In the genomic region with DNA sequence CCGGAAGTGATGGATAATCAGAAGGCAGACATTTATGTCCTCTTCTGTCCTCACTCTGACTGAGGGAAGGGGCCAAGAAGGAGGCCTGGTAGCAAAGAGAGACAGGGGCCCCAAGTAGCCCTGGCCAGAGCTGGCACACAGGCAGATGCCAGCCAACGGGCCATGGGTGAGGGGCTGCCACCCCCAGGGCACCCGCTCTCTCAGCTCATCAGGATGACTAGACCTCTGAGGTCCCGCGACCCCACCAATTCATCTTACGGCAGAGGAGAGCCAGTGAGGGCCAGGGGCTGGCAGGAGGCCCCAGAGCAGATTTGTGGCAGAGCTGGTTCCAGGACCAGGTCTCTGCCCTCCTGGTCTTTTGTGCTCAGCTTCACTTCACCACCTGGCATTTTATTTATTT, we compare ENCODE assay signal across 21 cellular contexts. TPM values are rescaled to one million over a fixed set of nuclear protein-coding genes. Genes with fewer than 3 reads are reported as not detected.
DNase-seq lines count a peak whose midpoint lies in the region; ATAC-seq, FAIRE-seq and TF ChIP-seq lines count a peak whose summit lies in the region.
"Had no signal": no experiment of that assay in that cellular context is flagged by ENCODE, and none has a peak within 500 bp of the region (broad histone marks: within the 10 kb centered on the region; RNA-seq: fewer than 3 reads in every experiment).

No MANE protein-coding gene starts in this region.

- H2AFZ ChIP-seq in GM12878 (ENCODE audit: control insufficient read depth, low read depth, low read length) (no peak overlapping the region), osteoblast (ENCODE audit: low read length) (no peak overlapping the region)

- SMC1A ChIA-PET in GM12878 (lab: Charles Lee; ENCODE audit: uncharacterized antibody, unreplicated experiment): interaction anchor here (1.7 to 4.0 kb wide), 3 partner anchors 133 to 228 kb away, joined by 4 to 36 read pairs (median 7); no protein-coding TSS in a partner anchor

- POLR2A ChIA-PET in GM12878 (lab: Charles Lee): no interaction called here

- H3K9me3 Mint-ChIP-seq in HFFc6: no peaks in the 10 kb centered on the region
- H3K9me3 Mint-ChIP-seq: CD4-positive, CD25-positive, alpha-beta regulatory T cell; CD8-positive, alpha-beta memory T cell; IgD-negative memory B cell had no signal

- in situ Hi-C loops in GM12878 (cut with MboI): no loop called here

- H3K27me3 ChIP-seq in GM12878 (replicated peaks in 1 of 2; ENCODE audit: control insufficient read depth in 2 of 2, insufficient read depth in 2 of 2, low read length in 1 of 2): no peaks in the 10 kb centered on the region
- H3K27me3 ChIP-seq in osteoblast (ENCODE audit: insufficient read depth, low read length): no peaks in the 10 kb centered on the region
- H3K27me3 ChIP-seq: BE2C had no signal

- no peak overlapping the region for H3K9ac ChIP-seq in GM12878 (ENCODE audit: control insufficient read depth, insufficient read depth, low read length)
- H3K9ac ChIP-seq in kidney (ENCODE audit: low read length in 2 of 2): no peak overlapping the region

- CTCF ChIA-PET in GM12878 (lab: Yijun Ruan, JAX): interaction anchor here (1.0 to 8.1 kb wide), 7 partner anchors 9 to 226 kb away, joined by 3 to 117 read pairs (median 4); no protein-coding TSS in a partner anchor

- H3K4me2 ChIP-seq in GM12878 (ENCODE audit: control insufficient read depth, insufficient read depth): no peak overlapping the region
- no peak overlapping the region for H3K4me2 ChIP-seq in osteoblast (ENCODE audit: insufficient read depth, low read length)

- H4K20me1 ChIP-seq in GM12878 (ENCODE audit: control insufficient read depth, insufficient read depth) (no peaks in the 10 kb centered on the region), osteoblast (ENCODE audit: insufficient read depth, low read length) (peaks cover 3% of the 10 kb centered on the region)

- H3K4me1 ChIP-seq in GM12878 (ENCODE audit: control insufficient read depth, insufficient read depth, low read length) (no peaks in the 10 kb centered on the region), kidney (ENCODE audit: control insufficient read depth in 1 of 2, insufficient read depth in 1 of 2, low read depth in 1 of 2, low read length in 2 of 2) (no peaks in the 10 kb centered on the region), osteoblast (ENCODE audit: insufficient read depth, low read length) (no peaks in the 10 kb centered on the region)
- H3K4me1 ChIP-seq: BE2C, HAP-1 had no signal

- no peak for ATAC-seq in GM12878
- ATAC-seq in GM18505 (IDR thresholded peaks at IDR 0.05; ENCODE audit: unreplicated experiment): no peak

- TF ChIP-seq POLR2A in GM12878 (IDR thresholded peaks at IDR 0.05; ENCODE audit: low read depth, low read length) (0 out of 2 replicates have a peak, but pooled peaks have one; percentile 0), GM18505 (IDR thresholded peaks at IDR 0.05; ENCODE audit: borderline replicate concordance, extremely low read depth, insufficient read depth, insufficient read length) (no peak)

- RAD21 ChIA-PET in GM12878 (lab: Charles Lee; ENCODE audit: unreplicated experiment): interaction anchor here (0.6 to 7.8 kb wide), 4 partner anchors 87 to 433 kb away, joined by 3 to 57 read pairs (median 4); no protein-coding TSS in a partner anchor

- peaks cover 19% of the 10 kb centered on the region for H3K4me1 Mint-ChIP-seq in HFFc6 (ENCODE audit: low read depth)

- H3K36me3 ChIP-seq in GM12878 (ENCODE audit: control insufficient read depth in 2 of 2, insufficient read depth in 2 of 2, low read length in 1 of 2) (peaks cover 2 to 6% of the 10 kb centered on the region in 2 experiments; a peak in 3 of 4 replicates), kidney (ENCODE audit: control insufficient read depth in 1 of 2, insufficient read depth in 2 of 2, low read length in 2 of 2) (peaks cover 15 to 25% of the 10 kb centered on the region in 2 donors), osteoblast (ENCODE audit: insufficient read depth, low read length) (no peaks in the 10 kb centered on the region)

- no TSS peak for BruUV-seq in GM12878 (replicated peaks; lab: Mats Ljungman, UMichigan)

- no peak overlapping the region for H3K4me3 ChIP-seq in GM12878
- no peak overlapping the region for H3K4me3 ChIP-seq in kidney (ENCODE audit: low read length in 2 of 2)
- H3K4me3 ChIP-seq in osteoblast (ENCODE audit: insufficient read depth, low read length): no peak overlapping the region
- H3K4me3 ChIP-seq: HAP-1 had no signal

- DNase-seq in HFFc6: no peak
- no peak for DNase-seq in GM12878 (ENCODE audit: low read depth, low spot score)
- peak; percentile 54 for DNase-seq in kidney
- peak; percentile 25 for DNase-seq in osteoblast (ENCODE audit: insufficient read length, low spot score, missing footprints)
- no peak for DNase-seq in Kasumi-1 (lab: John Stamatoyannopoulos, UW)
- DNase-seq: ACHN; BE2C; C1 segment of cervical spinal cord; CD4-positive, CD25-positive, alpha-beta regulatory T cell; CD8-positive, alpha-beta memory T cell; COR-L47; DMS 273 treated with DMSO at 0.1 percent for 48 hours; KBM-7 had no signal

- peak overlapping the region; percentile 69 for H3K27ac Mint-ChIP-seq in HFFc6
- H3K27ac Mint-ChIP-seq: CD4-positive, CD25-positive, alpha-beta regulatory T cell; CD8-positive, alpha-beta memory T cell had no signal

- H3K27ac ChIP-seq in GM12878 (ENCODE audit: control insufficient read depth, insufficient read depth) (no peak overlapping the region), kidney (ENCODE audit: low read depth in 2 of 2, low read length in 2 of 2) (no peak overlapping the region), osteoblast (ENCODE audit: low read depth, low read length) (no peak overlapping the region)
- H3K27ac ChIP-seq: HL-60 had no signal

- TF ChIP-seq EP300 in GM12878 (IDR thresholded peaks at IDR 0.05; ENCODE audit: borderline replicate concordance in 1 of 2, control insufficient read depth in 1 of 2, low read depth in 2 of 2, low read length in 2 of 2): no peak

- H3K9me3 ChIP-seq in GM12878 (replicated peaks; ENCODE audit: control insufficient read depth, insufficient read depth, low read length) (no peaks in the 10 kb centered on the region), kidney (ENCODE audit: control insufficient read depth in 1 of 2, low read length in 2 of 2) (no peaks in the 10 kb centered on the region), osteoblast (ENCODE audit: low read depth, low read length) (no peaks in the 10 kb centered on the region)
- H3K9me3 ChIP-seq: BE2C, HAP-1 had no signal

- WGBS in GM12878 (ENCODE audit: insufficient coverage, insufficient replicate concordance, low lambda C conversion rate, missing lambda C conversion rate): 82% methylated on average over 6 of the region's 6 CpGs

- no peaks in the 10 kb centered on the region; the same call in 1 of the 2 replicates for H3K27me3 Mint-ChIP-seq in HFFc6 (ENCODE audit: insufficient read depth)
- H3K27me3 Mint-ChIP-seq: CD4-positive, CD25-positive, alpha-beta regulatory T cell; CD8-positive, alpha-beta memory T cell; IgD-negative memory B cell had no signal

- intact Hi-C loops in GM12878 (cut with micrococcal nuclease; ENCODE audit: unreplicated experiment): no loop called here
- intact Hi-C loops in kidney (cut with DNase I): loop anchor here (10.0 kb wide), 1 partner anchor 130 kb away; no protein-coding TSS in a partner anchor

- H3K36me3 Mint-ChIP-seq in HFFc6 (ENCODE audit: low read depth): no peaks in the 10 kb centered on the region

- TF ChIP-seq CTCF in HFFc6 (IDR thresholded peaks at IDR 0.05): no peak
- TF ChIP-seq CTCF in GM12878 (IDR thresholded peaks at IDR 0.05 in 2 of 3, conservative IDR thresholded peaks at IDR 0.05 in 1 of 3; ENCODE audit: control insufficient read depth in 2 of 3, extremely low read depth in 1 of 3, insufficient read depth in 1 of 3, low read depth in 3 of 3, low read length in 3 of 3): no peak
- no peak for TF ChIP-seq CTCF in kidney (IDR thresholded peaks at IDR 0.05; ENCODE audit: borderline replicate concordance, extremely low read depth, insufficient read depth)
- TF ChIP-seq CTCF in osteoblast (IDR thresholded peaks at IDR 0.05; ENCODE audit: extremely low read depth, low read depth, low read length): no peak

- FAIRE-seq in GM12878 (lab: Jason Lieb, UNC) (no peak), kidney (lab: Jason Lieb, UNC) (no peak)
- FAIRE-seq: A204.1, G401.6, GM12892, GM19239 had no signal

- TF ChIP-seq RAD21 in GM12878 (IDR thresholded peaks at IDR 0.05; ENCODE audit: insufficient read depth, low read depth, low read length): no peak

- H3K4me3 Mint-ChIP-seq in HFFc6: no peak overlapping the region
- H3K4me3 Mint-ChIP-seq: CD4-positive, CD25-positive, alpha-beta regulatory T cell; CD8-positive, alpha-beta memory T cell; IgD-negative memory B cell had no signal

- H3K79me2 ChIP-seq in GM12878 (ENCODE audit: control insufficient read depth, insufficient read depth, low read length): no peaks in the 10 kb centered on the region
- no peaks in the 10 kb centered on the region for H3K79me2 ChIP-seq in osteoblast (ENCODE audit: insufficient read depth, low read length)

RNA-seq across cellular contexts. Expression of gene MDFI, which starts 43.1 kb away (rescaled TPM):
- under 1 TPM in 2 of 6 experiments, not detected in 4; 0.38 to 0.96 TPM for total RNA-seq in HFFc6 (2021; fragmentation: NEBNext Ultra II Directional; extraction: Animal tissue kit (Norgen Biotek cat#: 25700))
- total RNA-seq in GM12878 (2013; cell fraction: nucleolus; rRNA removed): not detected in 2 replicates
- total RNA-seq in GM12878 (2014; rRNA removed) (not detected in 2 replicates), GM12878 (2014; rRNA removed; fragmentation: Illumina TruSeq; extraction: Trizol) (not detected in 2 replicates), GM12878 (2021) (not detected in 2 replicates), kidney (16.9 TPM), osteoblast (0.72 and 5.3 TPM in 2 replicates)
- not detected for polyA plus RNA-seq in GM12878 (2011; ENCODE audit: low read depth)
- polyA plus RNA-seq in GM12878 (2011; rRNA removed) (not detected in 2 replicates), GM12878 (2014; fragmentation: Illumina TruSeq; extraction: Trizol) (not detected in 2 replicates), GM12878 (2014; fragmentation: Nextera tagmentation; extraction: Ambion mirVana) (not detected), GM12878 (2014; rRNA removed) (not detected in 2 replicates), GM12878 (2016; fragmentation: Nextera tagmentation; extraction: Ambion mirVana) (not detected), kidney (ENCODE audit: insufficient read depth, low read depth, low replicate concordance) (2.3 TPM)
- polyA plus RNA-seq in GM12878 (2011; cell fraction: cytosol; rRNA removed): not detected in 2 replicates
- not detected in 2 replicates for polyA plus RNA-seq in GM12878 (2011; cell fraction: nucleus; rRNA removed)
- polyA plus RNA-seq in GM12878 (2012): not detected in 2 replicates
- not detected in 2 replicates for polyA minus RNA-seq in GM12878 (2011; rRNA and poly(A)+ RNA removed)
- polyA minus RNA-seq in GM12878 (2011; cell fraction: cytosol; rRNA and poly(A)+ RNA removed): not detected in 2 replicates
- not detected in 2 replicates for polyA minus RNA-seq in GM12878 (2011; cell fraction: nucleus; rRNA and poly(A)+ RNA removed)
- total RNA-seq: CD4-positive, CD25-positive, alpha-beta regulatory T cell; CD8-positive, alpha-beta memory T cell had no signal
- polyA plus RNA-seq: CD4-positive, CD25-positive, alpha-beta regulatory T cell; CD8-positive, alpha-beta memory T cell; IgD-negative memory B cell had no signal

RNA-seq across cellular contexts. Expression of gene FOXP4, which starts 49.0 kb away (rescaled TPM):
- 10 to 100 TPM; 17.9 to 24.4 (median 24.0) TPM for total RNA-seq in HFFc6 (2021; fragmentation: NEBNext Ultra II Directional; extraction: Animal tissue kit (Norgen Biotek cat#: 25700))
- total RNA-seq in GM12878 (2013; cell fraction: nucleolus; rRNA removed): 18.2 and 18.6 TPM in 2 replicates
- total RNA-seq in GM12878 (2014; rRNA removed) (3.4 and 5.1 TPM in 2 replicates), GM12878 (2014; rRNA removed; fragmentation: Illumina TruSeq; extraction: Trizol) (1.8 and 2.3 TPM in 2 replicates), GM12878 (2021) (41.6 and 46.1 TPM in 2 replicates), kidney (33.2 TPM), osteoblast (2.9 and 3.3 TPM in 2 replicates)
- 4.1 TPM for polyA plus RNA-seq in GM12878 (2011; ENCODE audit: low read depth)
- polyA plus RNA-seq in GM12878 (2011; rRNA removed) (0.73 and 2.3 TPM in 2 replicates), GM12878 (2014; fragmentation: Illumina TruSeq; extraction: Trizol) (1.9 and 6.3 TPM in 2 replicates), GM12878 (2014; fragmentation: Nextera tagmentation; extraction: Ambion mirVana) (under 1 TPM; 0.31 to 0.40 TPM), GM12878 (2014; rRNA removed) (12.0 and 16.6 TPM in 2 replicates), GM12878 (2016; fragmentation: Nextera tagmentation; extraction: Ambion mirVana) (1 to 10 TPM; 2.1 to 2.3 TPM), kidney (ENCODE audit: insufficient read depth, low read depth, low replicate concordance) (14.0 TPM)
- polyA plus RNA-seq in GM12878 (2011; cell fraction: cytosol; rRNA removed): 4.1 and 4.7 TPM in 2 replicates
- polyA plus RNA-seq in GM12878 (2011; cell fraction: nucleus; rRNA removed): 18.4 and 27.1 TPM in 2 replicates
- polyA plus RNA-seq in GM12878 (2012): 18.6 and 19.7 TPM in 2 replicates
- 3.1 and 7.7 TPM in 2 replicates for polyA minus RNA-seq in GM12878 (2011; rRNA and poly(A)+ RNA removed)
- polyA minus RNA-seq in GM12878 (2011; cell fraction: cytosol; rRNA and poly(A)+ RNA removed): 12.6 and 13.3 TPM in 2 replicates
- 4.7 and 9.2 TPM in 2 replicates for polyA minus RNA-seq in GM12878 (2011; cell fraction: nucleus; rRNA and poly(A)+ RNA removed)

Comparison
In these comparisons a context has a peak if more than half of its experiments do, and no peak if none do; other contexts are left out.
1. DNase-seq: peak in kidney (single experiment) and osteoblast (single experiment); none in HFFc6 (single experiment), GM12878 (single experiment) and Kasumi-1 (0 of 2).